ENCODE assay signal across 9 cellular contexts in the genomic region with DNA sequence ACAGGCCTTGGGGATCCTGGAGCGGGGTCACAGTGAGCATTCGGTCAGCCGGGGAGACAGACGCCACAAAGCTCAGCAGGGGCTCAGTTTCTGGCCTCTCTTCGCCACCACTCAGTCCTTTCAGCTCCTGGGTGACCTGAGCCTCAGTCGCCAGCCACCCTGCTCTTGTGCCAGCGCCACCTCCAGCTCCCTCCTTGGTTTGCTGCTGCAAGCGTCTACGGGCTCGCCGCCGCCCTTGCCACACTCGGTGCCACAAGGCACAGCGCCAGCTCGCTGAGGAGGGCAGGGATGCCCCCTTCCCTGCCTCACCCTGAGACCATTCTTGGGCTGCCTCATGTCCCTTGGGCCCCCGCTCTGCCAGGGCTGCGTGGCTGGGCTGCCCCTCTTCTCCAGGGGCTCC. TPM values are rescaled to one million over a fixed set of nuclear protein-coding genes. Genes with fewer than 3 reads are reported as not detected.
A peak's percentile ranks its signal among the peaks of the same experiment; 100 is the strongest.
DNase-seq lines count a peak whose midpoint lies in the region; ATAC-seq, FAIRE-seq and TF ChIP-seq lines count a peak whose summit lies in the region.
"Had no signal": no experiment of that assay in that cellular context is flagged by ENCODE, and none has a peak within 500 bp of the region (broad histone marks: within the 10 kb centered on the region; RNA-seq: fewer than 3 reads in every experiment).

No MANE protein-coding gene starts in this region.

- no peak overlapping the region for H2AFZ ChIP-seq in keratinocyte (ENCODE audit: control insufficient read depth, low read length)

- peaks cover 35% of the 10 kb centered on the region for H3K79me2 ChIP-seq in keratinocyte (ENCODE audit: control insufficient read depth, insufficient read depth, low read length)

- peak overlapping the region; percentile 86 for H3K4me2 ChIP-seq in keratinocyte (ENCODE audit: control insufficient read depth, extremely low read depth, insufficient read depth, low read depth, low read length)

- H3K9me3 Mint-ChIP-seq in T-helper 2 cell treated with Interferon-gamma antibody and Interleukin-4, amounts not matched to agents 5 μg/mL and 100 μg/mL, for 36 hours = no peaks in the 10 kb centered on the region
- no peaks in the 10 kb centered on the region for H3K9me3 Mint-ChIP-seq in activated naive CD8-positive, alpha-beta T cell treated with anti-CD3 and anti-CD28 coated beads, Interleukin-2, amount 50 U/mL, for 24 hours

- WGBS in testis, 2 donors = 37 to 40% methylated on average over 10 to 17 of the region's 17 CpGs

- peak overlapping the region; percentile 91 for H3K27ac Mint-ChIP-seq in T-helper 2 cell treated with Interferon-gamma antibody and Interleukin-4, amounts not matched to agents 5 μg/mL and 100 μg/mL, for 36 hours
- H3K27ac Mint-ChIP-seq in activated naive CD8-positive, alpha-beta T cell treated with anti-CD3 and anti-CD28 coated beads, Interleukin-2, amount 50 U/mL, for 24 hours = peak overlapping the region; percentile 98

- H3K27me3 ChIP-seq in keratinocyte (ENCODE audit: control insufficient read depth, extremely low read depth, insufficient read depth, low read length) = no peaks in the 10 kb centered on the region
- H3K27me3 ChIP-seq in testis = no peaks in the 10 kb centered on the region

- H3K27ac ChIP-seq in keratinocyte (ENCODE audit: control insufficient read depth, insufficient read depth, low read length) = peak overlapping the region; percentile 65
- peak overlapping the region; percentile 87 to 95 for H3K27ac ChIP-seq in testis

- H3K4me1 Mint-ChIP-seq in T-helper 2 cell treated with Interferon-gamma antibody and Interleukin-4, amounts not matched to agents 5 μg/mL and 100 μg/mL, for 36 hours (ENCODE audit: low read depth) = peaks cover 37% of the 10 kb centered on the region
- peaks cover 47% of the 10 kb centered on the region for H3K4me1 Mint-ChIP-seq in activated naive CD8-positive, alpha-beta T cell treated with anti-CD3 and anti-CD28 coated beads, Interleukin-2, amount 50 U/mL, for 24 hours

- H3K9me3 ChIP-seq in keratinocyte (ENCODE audit: control insufficient read depth, low read depth, low read length) (no peaks in the 10 kb centered on the region), testis (no peaks in the 10 kb centered on the region)

- H3K9me1 ChIP-seq in keratinocyte (ENCODE audit: control insufficient read depth, extremely low read depth, insufficient read depth, low read length) = no peaks in the 10 kb centered on the region

- H3K4me3 ChIP-seq in keratinocyte (ENCODE audit: control insufficient read depth in 2 of 3, extremely low read depth in 1 of 3, insufficient read depth in 2 of 3, low read depth in 1 of 3, low read length in 3 of 3) = peak overlapping the region in 2 of 3 experiments; percentile 63 to 68
- H3K4me3 ChIP-seq in testis = peak overlapping the region; percentile 69 to 95

- H4K20me1 ChIP-seq in keratinocyte (ENCODE audit: control insufficient read depth, extremely low read depth, insufficient read depth, low read length) = peaks cover 9% of the 10 kb centered on the region

- peak overlapping the region; percentile 97 for H3K4me3 Mint-ChIP-seq in T-helper 2 cell treated with Interferon-gamma antibody and Interleukin-4, amounts not matched to agents 5 μg/mL and 100 μg/mL, for 36 hours
- H3K4me3 Mint-ChIP-seq in activated naive CD8-positive, alpha-beta T cell treated with anti-CD3 and anti-CD28 coated beads, Interleukin-2, amount 50 U/mL, for 24 hours = peak overlapping the region; percentile 99

- TF ChIP-seq POLR2A in testis (IDR thresholded peaks at IDR 0.05) = no peak

- no peak for FAIRE-seq in keratinocyte (lab: Jason Lieb, UNC)
- FAIRE-seq: G401.6 had no signal

- H3K4me1 ChIP-seq in keratinocyte (ENCODE audit: control insufficient read depth, extremely low read depth, insufficient read depth, low read length) (peaks cover 25% of the 10 kb centered on the region), testis (peaks cover 28% of the 10 kb centered on the region)

- H3K36me3 Mint-ChIP-seq in T-helper 2 cell treated with Interferon-gamma antibody and Interleukin-4, amounts not matched to agents 5 μg/mL and 100 μg/mL, for 36 hours (ENCODE audit: low read depth) = peaks cover 51% of the 10 kb centered on the region
- H3K36me3 Mint-ChIP-seq in activated naive CD8-positive, alpha-beta T cell treated with anti-CD3 and anti-CD28 coated beads, Interleukin-2, amount 50 U/mL, for 24 hours (ENCODE audit: low read depth) = peaks cover 52% of the 10 kb centered on the region

- DNase-seq in T-helper 2 cell treated with Interferon-gamma antibody and Interleukin-4, amounts not matched to agents 5 μg/mL and 100 μg/mL, for 36 hours (ENCODE audit: low spot score) = no peak
- DNase-seq in T-helper 2 cell = no peak
- DNase-seq in activated naive CD8-positive, alpha-beta T cell treated with anti-CD3 and anti-CD28 coated beads, Interleukin-2, amount 50 U/mL, for 24 hours = no peak
- no peak for DNase-seq in keratinocyte (ENCODE audit: low read depth, low spot score)
- no peak for DNase-seq in testis
- no peak for DNase-seq in dedifferentiated amniotic fluid mesenchymal stem cell (ENCODE audit: extremely low spot score)

- intact Hi-C loops in testis (cut with DNase I; ENCODE audit: low total_unique reads) = no loop called here

- peak overlapping the region; percentile 77 for H3K9ac ChIP-seq in keratinocyte (ENCODE audit: control insufficient read depth, extremely low read depth, insufficient read depth, low read length)

- peaks cover 23 to 46% of the 10 kb centered on the region in 2 experiments for H3K36me3 ChIP-seq in keratinocyte (ENCODE audit: control insufficient read depth in 2 of 2, extremely low read depth in 1 of 2, insufficient read depth in 2 of 2, low read length in 2 of 2)
- no peaks in the 10 kb centered on the region for H3K36me3 ChIP-seq in testis (ENCODE audit: low read depth, missing control alignments)

- no peaks in the 10 kb centered on the region for H3K27me3 Mint-ChIP-seq in T-helper 2 cell treated with Interferon-gamma antibody and Interleukin-4, amounts not matched to agents 5 μg/mL and 100 μg/mL, for 36 hours (ENCODE audit: low read depth)
- no peaks in the 10 kb centered on the region for H3K27me3 Mint-ChIP-seq in activated naive CD8-positive, alpha-beta T cell treated with anti-CD3 and anti-CD28 coated beads, Interleukin-2, amount 50 U/mL, for 24 hours

- dilution Hi-C loops in keratinocyte (cut with MboI; ENCODE audit: extremely low pct_ligation_motif_present, low sequenced_read_pairs) = no loop called here

- no peak for ATAC-seq in activated naive CD8-positive, alpha-beta T cell treated with anti-CD3 and anti-CD28 coated beads, Interleukin-2, amount 50 U/mL, for 24 hours
- ATAC-seq in HG03175 (IDR thresholded peaks at IDR 0.05; ENCODE audit: unreplicated experiment) (no peak), HG03439 (IDR thresholded peaks at IDR 0.05; ENCODE audit: unreplicated experiment) (no peak)

- TF ChIP-seq CTCF in keratinocyte (optimal IDR thresholded peaks at IDR 0.05 in 1 of 3, IDR thresholded peaks at IDR 0.05 in 1 of 3, conservative IDR thresholded peaks at IDR 0.05 in 1 of 3; ENCODE audit: extremely low read depth in 1 of 3, insufficient read depth in 2 of 3, low read length in 3 of 3) = no peak
- no peak for TF ChIP-seq CTCF in testis (IDR thresholded peaks at IDR 0.05)

RNA-seq across cellular contexts. Expression of gene EEF1G, which starts 1.5 kb away (rescaled TPM):
- polyA plus RNA-seq in keratinocyte (1,553 to 1,943 TPM (median 1,735 TPM) in 3 replicates), testis (ENCODE audit: insufficient read depth, low read depth, low replicate concordance) (1,165 TPM)
- polyA plus RNA-seq in keratinocyte (2011; ENCODE audit: low read depth) = 533 TPM
- polyA plus RNA-seq in keratinocyte (2011; cell fraction: cytosol; rRNA removed) = 1,489 and 2,026 TPM in 2 replicates
- 533 and 561 TPM in 2 replicates for polyA plus RNA-seq in keratinocyte (2011; cell fraction: nucleus; rRNA removed)
- 1,577 and 1,717 TPM in 2 replicates for polyA plus RNA-seq in keratinocyte (2012; ENCODE audit: low replicate concordance)
- polyA minus RNA-seq in keratinocyte = 1,076 to 1,632 TPM (median 1,456 TPM) in 3 replicates
- polyA minus RNA-seq in keratinocyte (2011; cell fraction: cytosol; rRNA and poly(A)+ RNA removed) = 1,594 TPM
- 251 and 310 TPM in 2 replicates for polyA minus RNA-seq in keratinocyte (2011; cell fraction: nucleus; rRNA and poly(A)+ RNA removed)
- total RNA-seq in testis = 100 to 1,000 TPM; 607 to 868 TPM

RNA-seq across cellular contexts. Expression of gene TUT1, which starts 16.2 kb away (rescaled TPM):
- polyA plus RNA-seq in keratinocyte = 10.1 to 12.3 TPM (median 10.5 TPM) in 3 replicates
- 4.3 TPM for polyA plus RNA-seq in keratinocyte (2011; ENCODE audit: low read depth)
- 4.7 and 7.8 TPM in 2 replicates for polyA plus RNA-seq in keratinocyte (2011; cell fraction: cytosol; rRNA removed)
- polyA plus RNA-seq in keratinocyte (2011; cell fraction: nucleus; rRNA removed) = 31.6 and 35.4 TPM in 2 replicates
- 10.6 and 11.7 TPM in 2 replicates for polyA plus RNA-seq in keratinocyte (2012; ENCODE audit: low replicate concordance)
- 5.7 to 10.8 TPM (median 9.4 TPM) in 3 replicates for polyA minus RNA-seq in keratinocyte
- 7.5 TPM for polyA minus RNA-seq in keratinocyte (2011; cell fraction: cytosol; rRNA and poly(A)+ RNA removed)
- polyA minus RNA-seq in keratinocyte (2011; cell fraction: nucleus; rRNA and poly(A)+ RNA removed) = 9.0 and 14.4 TPM in 2 replicates
- total RNA-seq in testis = 10 to 100 TPM; 24.3 to 30.0 TPM
- polyA plus RNA-seq in testis (ENCODE audit: insufficient read depth, low read depth, low replicate concordance) = 25.0 TPM

RNA-seq across cellular contexts. Expression of gene MTA2, which starts 26.5 kb away (rescaled TPM):
- 29.4 to 44.3 TPM (median 39.7 TPM) in 3 replicates for polyA plus RNA-seq in keratinocyte
- 36.0 TPM for polyA plus RNA-seq in keratinocyte (2011; ENCODE audit: low read depth)
- 25.2 and 30.6 TPM in 2 replicates for polyA plus RNA-seq in keratinocyte (2011; cell fraction: cytosol; rRNA removed)
- polyA plus RNA-seq in keratinocyte (2011; cell fraction: nucleus; rRNA removed) = 65.7 and 66.8 TPM in 2 replicates
- polyA plus RNA-seq in keratinocyte (2012; ENCODE audit: low replicate concordance) = 49.0 and 96.6 TPM in 2 replicates
- polyA minus RNA-seq in keratinocyte = 56.3 to 107 TPM (median 107 TPM) in 3 replicates
- polyA minus RNA-seq in keratinocyte (2011; cell fraction: cytosol; rRNA and poly(A)+ RNA removed) = 43.5 TPM
- 43.9 and 54.5 TPM in 2 replicates for polyA minus RNA-seq in keratinocyte (2011; cell fraction: nucleus; rRNA and poly(A)+ RNA removed)
- total RNA-seq in testis = 100 to 1,000 TPM in 1 of 2 donors, 10 to 100 TPM in 1; 97.2 to 115 TPM
- 87.6 TPM for polyA plus RNA-seq in testis (ENCODE audit: insufficient read depth, low read depth, low replicate concordance)

RNA-seq across cellular contexts. Expression of gene AHNAK, which starts 28.6 kb away (rescaled TPM):
- polyA plus RNA-seq in keratinocyte = 195 to 220 TPM (median 207 TPM) in 3 replicates
- polyA plus RNA-seq in keratinocyte (2011; ENCODE audit: low read depth) = 177 TPM
- polyA plus RNA-seq in keratinocyte (2011; cell fraction: cytosol; rRNA removed) = 69.0 and 81.5 TPM in 2 replicates
- 933 and 1,273 TPM in 2 replicates for polyA plus RNA-seq in keratinocyte (2011; cell fraction: nucleus; rRNA removed)
- polyA plus RNA-seq in keratinocyte (2012; ENCODE audit: low replicate concordance) = 296 and 367 TPM in 2 replicates
- polyA minus RNA-seq in keratinocyte = 503 to 1,127 TPM (median 686 TPM) in 3 replicates
- polyA minus RNA-seq in keratinocyte (2011; cell fraction: cytosol; rRNA and poly(A)+ RNA removed) = 209 TPM
- polyA minus RNA-seq in keratinocyte (2011; cell fraction: nucleus; rRNA and poly(A)+ RNA removed) = 2,164 and 3,990 TPM in 2 replicates
- total RNA-seq in testis = 100 to 1,000 TPM; 137 to 148 TPM
- polyA plus RNA-seq in testis (ENCODE audit: insufficient read depth, low read depth, low replicate concordance) = 95.8 TPM

RNA-seq across cellular contexts. Expression of gene EML3, which starts 37.4 kb away (rescaled TPM):
- polyA plus RNA-seq in keratinocyte = 13.6 to 15.1 TPM (median 13.6 TPM) in 3 replicates
- polyA plus RNA-seq in keratinocyte (2011; ENCODE audit: low read depth) = 10.9 TPM
- polyA plus RNA-seq in keratinocyte (2011; cell fraction: cytosol; rRNA removed) = 5.5 and 6.4 TPM in 2 replicates
- polyA plus RNA-seq in keratinocyte (2011; cell fraction: nucleus; rRNA removed) = 40.3 and 47.3 TPM in 2 replicates
- 12.8 and 16.1 TPM in 2 replicates for polyA plus RNA-seq in keratinocyte (2012; ENCODE audit: low replicate concordance)
- polyA minus RNA-seq in keratinocyte = 18.4 to 40.8 TPM (median 19.1 TPM) in 3 replicates
- polyA minus RNA-seq in keratinocyte (2011; cell fraction: cytosol; rRNA and poly(A)+ RNA removed) = 17.3 TPM
- polyA minus RNA-seq in keratinocyte (2011; cell fraction: nucleus; rRNA and poly(A)+ RNA removed) = 9.6 and 10.6 TPM in 2 replicates
- total RNA-seq in testis = 10 to 100 TPM; 39.3 to 57.8 TPM
- polyA plus RNA-seq in testis (ENCODE audit: insufficient read depth, low read depth, low replicate concordance) = 29.3 TPM
